9 cellular contexts compared by ENCODE assay signal in genomic region chr7:123154231-123154860, GRCh38. TPM values are rescaled to one million over a fixed set of nuclear protein-coding genes. Genes with fewer than 3 reads are reported as not detected.
DNase-seq lines count a peak whose midpoint lies in the region; ATAC-seq and TF ChIP-seq lines count a peak whose summit lies in the region.
"Had no signal": no experiment of that assay in that cellular context is flagged by ENCODE, and none has a peak within 500 bp of the region (broad histone marks: within the 10 kb centered on the region; RNA-seq: fewer than 3 reads in every experiment).

No MANE protein-coding gene starts in this region.

- H3K36me3 ChIP-seq in mucosa of descending colon (ENCODE audit: low read depth) = no peaks in the 10 kb centered on the region

- intact Hi-C loops in mucosa of descending colon (cut with DNase I, micrococcal nuclease) = loop anchor here in 1 of 2 donors (10.0 kb wide), 1 partner anchor 940 kb away; no protein-coding TSS in a partner anchor

- peaks cover 3% of the 10 kb centered on the region for H3K27me3 Mint-ChIP-seq in type B pancreatic cell

- H3K4me3 ChIP-seq in epithelial cell of proximal tubule (ENCODE audit: low read depth, low read length) (no peak overlapping the region), mucosa of descending colon (no peak overlapping the region)

- H3K9me3 ChIP-seq in mucosa of descending colon = no peaks in the 10 kb centered on the region

- DNase-seq in CMK (ENCODE audit: low read depth) (peak; percentile 18), NCI-H187 (lab: John Stamatoyannopoulos, UW) (peak; percentile 69 to 75), UCSD-AML1 (lab: John Stamatoyannopoulos, UW; ENCODE audit: unreplicated experiment) (peak; percentile 7), epithelial cell of proximal tubule (ENCODE audit: low read depth) (peak; percentile 51), mucosa of descending colon (peak in 2 of 3 donors; percentile 31 to 91), type B pancreatic cell (ENCODE audit: extremely low spot score, unreplicated experiment) (peak; percentile 74)

- H3K27ac Mint-ChIP-seq in type B pancreatic cell = no peak overlapping the region

- ATAC-seq in GM18907 (IDR thresholded peaks at IDR 0.05; ENCODE audit: unreplicated experiment) = peak; percentile 97
- ATAC-seq in HG03060 (IDR thresholded peaks at IDR 0.05; ENCODE audit: low read depth, unreplicated experiment) = peak; percentile 98
- peak; percentile 90 for ATAC-seq in mucosa of descending colon

- H3K36me3 Mint-ChIP-seq in type B pancreatic cell = no peaks in the 10 kb centered on the region

- H3K4me1 Mint-ChIP-seq in type B pancreatic cell (ENCODE audit: unreplicated experiment) = no peaks in the 10 kb centered on the region

- H3K4me1 ChIP-seq in mucosa of descending colon (ENCODE audit: low read depth) = no peaks in the 10 kb centered on the region

- no peaks in the 10 kb centered on the region for H3K9me3 Mint-ChIP-seq in type B pancreatic cell

- peak; percentile 94 for TF ChIP-seq CTCF in epithelial cell of proximal tubule (conservative IDR thresholded peaks at IDR 0.05; ENCODE audit: low read depth, low read length)
- TF ChIP-seq CTCF in mucosa of descending colon (IDR thresholded peaks at IDR 0.05) = peak; percentile 44
- peak; percentile 92 for TF ChIP-seq CTCF in type B pancreatic cell (conservative IDR thresholded peaks at IDR 0.05)

- H3K4me3 Mint-ChIP-seq in type B pancreatic cell = no peak overlapping the region

RNA-seq across cellular contexts. Expression of gene SLC13A1, which starts 45.4 kb away (rescaled TPM):
- total RNA-seq in epithelial cell of proximal tubule (not detected in 2 replicates), mucosa of descending colon (1 to 10 TPM in 2 of 3 donors, under 1 TPM in 1; 0.63 to 2.1 (median 1.6) TPM), type B pancreatic cell (ENCODE audit: low replicate concordance) (0.07 and 0.14 TPM in 2 replicates)
- total RNA-seq: temporal lobe had no signal

Comparison
In these comparisons a context has a peak if more than half of its experiments do, and no peak if none do; other contexts are left out.
1. DNase-seq: peak in every context shown above with its lines; median percentile 74 in type B pancreatic cell; 72 in NCI-H187; 61 in mucosa of descending colon; 51 in epithelial cell of proximal tubule; 18 in CMK; 7 in UCSD-AML1.
2. CTCF ChIP-seq: peak in every context shown above with its lines; median percentile 94 in epithelial cell of proximal tubule; 92 in type B pancreatic cell; 44 in mucosa of descending colon.